ENCODE assay signal across 20 cellular contexts in the genomic region with DNA sequence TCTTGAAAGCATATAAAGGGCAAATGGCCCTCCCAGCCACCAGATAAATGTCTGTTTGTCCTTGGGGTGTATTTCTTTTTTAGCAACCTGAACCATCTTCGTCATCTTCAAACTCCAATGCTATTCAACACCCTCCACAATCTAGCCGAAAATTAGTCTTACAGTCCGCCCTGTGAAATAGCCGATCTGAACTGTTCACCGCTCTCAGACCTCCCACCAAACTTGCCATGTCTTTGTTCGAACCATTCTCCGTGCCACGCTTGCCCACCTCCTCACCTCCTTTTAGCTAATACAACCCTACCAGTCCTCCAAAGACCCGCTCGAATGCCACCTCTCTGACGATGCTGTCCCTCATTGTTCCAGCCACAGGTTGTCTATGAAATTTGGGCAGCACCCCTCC.
"Had no signal": no experiment of that assay in that cellular context is flagged by ENCODE, and none has a peak within 500 bp of the region (broad histone marks: within the 10 kb centered on the region; RNA-seq: fewer than 3 reads in every experiment).

No MANE protein-coding gene starts in this region.

- H3K27ac ChIP-seq: colonic mucosa, epithelial cell of prostate, thoracic aorta, VCaP had no signal

- H3K4me3 Mint-ChIP-seq: activated CD4-positive, alpha-beta T cell treated with anti-CD3 and anti-CD28 coated beads, Interleukin-2, amount 10 ng/mL, durations not matched to agents 7 days and 5 days; activated naive CD4-positive, alpha-beta T cell treated with anti-CD3 and anti-CD28 coated beads, Interleukin-2, amount 50 U/mL, for 24 hours; brain; central memory CD8-positive, alpha-beta T cell; endodermal cell; stimulated activated effector memory CD8-positive, alpha-beta T cell treated with anti-CD3 and anti-CD28 coated beads, Interleukin-12 subunit alpha, Interleukin-12 subunit beta, amount 100 ng/mL, for 72 hours had no signal

- H3K4me3 ChIP-seq: colonic mucosa, thoracic aorta had no signal

- H3K4me1 ChIP-seq: colonic mucosa had no signal

- FAIRE-seq: kidney, small intestine had no signal

- ATAC-seq: SK-N-SH treated with all-trans-retinoic acid at 6 μM for 48 hours; stimulated activated effector memory CD8-positive, alpha-beta T cell treated with anti-CD3 and anti-CD28 coated beads, Interleukin-12 subunit alpha, Interleukin-12 subunit beta, amount 100 ng/mL, for 72 hours had no signal

- H3K27me3 ChIP-seq: colonic mucosa had no signal

- H3K9me3 ChIP-seq: colonic mucosa, thoracic aorta had no signal

- H3K4me1 Mint-ChIP-seq: endodermal cell had no signal

- H3K27me3 Mint-ChIP-seq: activated naive CD4-positive, alpha-beta T cell treated with anti-CD3 and anti-CD28 coated beads, Interleukin-2, amount 50 U/mL, for 24 hours; central memory CD8-positive, alpha-beta T cell had no signal

- H3K9me3 Mint-ChIP-seq: activated naive CD4-positive, alpha-beta T cell treated with anti-CD3 and anti-CD28 coated beads, Interleukin-2, amount 50 U/mL, for 24 hours; brain; central memory CD8-positive, alpha-beta T cell; endodermal cell; stimulated activated effector memory CD8-positive, alpha-beta T cell treated with anti-CD3 and anti-CD28 coated beads, Interleukin-12 subunit alpha, Interleukin-12 subunit beta, amount 100 ng/mL, for 72 hours had no signal

- DNase-seq: activated CD4-positive, alpha-beta T cell treated with anti-CD3 and anti-CD28 coated beads, Interleukin-2, amount 10 ng/mL, durations not matched to agents 7 days and 5 days; activated CD4-positive, CD25-positive, alpha-beta regulatory T cell treated with anti-CD3 and anti-CD28 coated beads, Interleukin-2, amount 50 U/mL, for 72 hours; activated gamma-delta T cell treated with Interleukin-2 at 50 U/mL for 16 hours; activated T-cell treated with anti-CD3 and anti-CD28 coated beads, Interleukin-2, amount 50 U/mL, for 1 hour; aorta; colonic mucosa; endodermal cell; kidney; mesenchymal stem cell; posterior cingulate gyrus; small intestine; stimulated activated CD4-positive, alpha-beta T cell treated with anti-CD3 and anti-CD28 coated beads, Interleukin-2, amount 100 ng/mL, for 24 hours had no signal

- H3K27ac Mint-ChIP-seq: activated CD4-positive, alpha-beta T cell treated with anti-CD3 and anti-CD28 coated beads, Interleukin-2, amount 10 ng/mL, durations not matched to agents 7 days and 5 days; activated naive CD4-positive, alpha-beta T cell treated with anti-CD3 and anti-CD28 coated beads, Interleukin-2, amount 50 U/mL, for 24 hours; endodermal cell; stimulated activated effector memory CD8-positive, alpha-beta T cell treated with anti-CD3 and anti-CD28 coated beads, Interleukin-12 subunit alpha, Interleukin-12 subunit beta, amount 100 ng/mL, for 72 hours had no signal

- H3K36me3 ChIP-seq: colonic mucosa, thoracic aorta had no signal
